ENCODE assay signal across 1 cellular context in the genomic region with DNA sequence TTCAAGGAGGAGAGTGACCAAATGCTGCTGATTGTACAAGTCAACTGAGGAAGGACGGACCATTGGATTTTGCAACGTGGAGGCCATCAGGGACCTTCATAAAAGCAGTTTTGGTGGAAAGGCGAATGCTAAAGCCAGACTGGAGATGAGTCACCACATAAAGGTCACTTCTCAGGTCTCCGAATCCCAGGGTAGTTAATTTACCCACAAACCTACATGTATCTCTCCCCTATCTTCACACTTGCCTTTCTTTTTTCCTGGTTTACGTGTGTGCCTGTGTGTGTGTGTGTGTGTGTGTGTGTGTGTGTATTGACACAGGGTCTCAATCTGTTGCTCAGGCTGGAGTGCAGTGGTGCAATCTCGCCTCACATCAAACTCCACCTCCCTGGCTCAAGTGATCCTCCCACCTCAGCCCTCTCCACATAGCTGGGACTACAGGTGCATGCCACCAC.
TF ChIP-seq lines count a peak whose summit lies in the region.

No MANE protein-coding gene starts in this region.

TF ChIP-seq in HEK293, 187 proteins besides CTCF, POLR2A, EP300 and RAD21 (continued from another document):
- TF ChIP-seq PATZ1 (tag by site-specific recombination; IDR thresholded peaks at IDR 0.05), result peak; percentile 28; the same call in 1 of the 2 replicates
- TF ChIP-seq ZNF214 (tag by site-specific recombination; IDR thresholded peaks at IDR 0.05; ENCODE audit: borderline replicate concordance), result no peak
- peak; percentile 42; the same call in 1 of the 2 replicates for TF ChIP-seq SP7 (tag by site-specific recombination; IDR thresholded peaks at IDR 0.05)
- no peak for TF ChIP-seq ZNF768 (tag by site-specific recombination; IDR thresholded peaks at IDR 0.05)
- 0 out of 2 replicates have a peak, but pooled peaks have one; percentile 27 for TF ChIP-seq ZFP37 (tag by site-specific recombination; IDR thresholded peaks at IDR 0.05)
- TF ChIP-seq ZBTB17 (tag by site-specific recombination; IDR thresholded peaks at IDR 0.05), result peak; percentile 58; the same call in 1 of the 2 replicates
- TF ChIP-seq GLI2 (tag by site-specific recombination; IDR thresholded peaks at IDR 0.05; ENCODE audit: borderline replicate concordance, low read depth), result no peak
- TF ChIP-seq ZNF629 (tag by site-specific recombination; IDR thresholded peaks at IDR 0.05), result no peak
- peak; percentile 87 for TF ChIP-seq ZNF335 (tag by site-specific recombination; conservative IDR thresholded peaks at IDR 0.05)
- peak; percentile 90 for TF ChIP-seq SCRT2 (tag by site-specific recombination; IDR thresholded peaks at IDR 0.05)
- TF ChIP-seq ZNF184 (tag by site-specific recombination; IDR thresholded peaks at IDR 0.05), result 0 out of 2 replicates have a peak, but pooled peaks have one; percentile 27
- no peak for TF ChIP-seq KLF9 (tag by site-specific recombination; IDR thresholded peaks at IDR 0.05; ENCODE audit: low read depth)
- TF ChIP-seq BCL11A (tag by site-specific recombination; IDR thresholded peaks at IDR 0.05; ENCODE audit: low read depth), result no peak
- TF ChIP-seq ZNF600 (tag by site-specific recombination; IDR thresholded peaks at IDR 0.05), result peak; percentile 29; the same call in 1 of the 2 replicates
- TF ChIP-seq, protein P1, sequence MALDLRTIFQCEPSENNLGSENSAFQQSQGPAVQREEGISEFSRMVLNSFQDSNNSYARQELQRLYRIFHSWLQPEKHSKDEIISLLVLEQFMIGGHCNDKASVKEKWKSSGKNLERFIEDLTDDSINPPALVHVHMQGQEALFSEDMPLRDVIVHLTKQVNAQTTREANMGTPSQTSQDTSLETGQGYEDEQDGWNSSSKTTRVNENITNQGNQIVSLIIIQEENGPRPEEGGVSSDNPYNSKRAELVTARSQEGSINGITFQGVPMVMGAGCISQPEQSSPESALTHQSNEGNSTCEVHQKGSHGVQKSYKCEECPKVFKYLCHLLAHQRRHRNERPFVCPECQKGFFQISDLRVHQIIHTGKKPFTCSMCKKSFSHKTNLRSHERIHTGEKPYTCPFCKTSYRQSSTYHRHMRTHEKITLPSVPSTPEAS (tag by site-specific recombination; IDR thresholded peaks at IDR 0.05), result peak; percentile 74; the same call in 1 of the 2 replicates
